ENCODE assay signal across 25 cellular contexts in genomic region chr2:127400533-127400896, GRCh38. TPM values are rescaled to one million over a fixed set of nuclear protein-coding genes. Genes with fewer than 3 reads are reported as not detected.
A peak's percentile ranks its signal among the peaks of the same experiment; 100 is the strongest.
DNase-seq lines count a peak whose midpoint lies in the region; ATAC-seq, FAIRE-seq and TF ChIP-seq lines count a peak whose summit lies in the region.
"Had no signal": no experiment of that assay in that cellular context is flagged by ENCODE, and none has a peak within 500 bp of the region (broad histone marks: within the 10 kb centered on the region; RNA-seq: fewer than 3 reads in every experiment).

No MANE protein-coding gene starts in this region.

- no peak for TF ChIP-seq RAD21 in H1 (IDR thresholded peaks at IDR 0.05 in 1 of 2, conservative IDR thresholded peaks at IDR 0.05 in 1 of 2; ENCODE audit: low read depth in 2 of 2, low read length in 2 of 2)

- peak overlapping the region; percentile 71; the same call in 1 of the 2 replicates for H2AFZ ChIP-seq in H1 (ENCODE audit: low read length)
- H2AFZ ChIP-seq: parathyroid adenoma had no signal

- H3K27me3 Mint-ChIP-seq in MCF 10A (ENCODE audit: insufficient read depth, unreplicated experiment), result no peaks in the 10 kb centered on the region

- CTCF ChIA-PET in MCF 10A (lab: Yijun Ruan, JAX), result interaction anchor here (1.2 to 3.1 kb wide), 3 partner anchors 12 to 19 kb away, joined by 4 to 12 read pairs (median 6); no protein-coding TSS in a partner anchor
- CTCF ChIA-PET in H1 (lab: Charles Lee; ENCODE audit: partially characterized antibody), result interaction anchor here (0.7 to 7.1 kb wide), 6 partner anchors 10 to 79 kb away, joined by 3 to 60 read pairs (median 4); no protein-coding TSS in a partner anchor

- H3K27me3 ChIP-seq in breast epithelium (no peaks in the 10 kb centered on the region), H1 (replicated peaks in 1 of 4; ENCODE audit: control insufficient read depth in 3 of 4, extremely low read depth in 1 of 4, insufficient read depth in 3 of 4, low read length in 3 of 4) (no peaks in the 10 kb centered on the region), muscle layer of duodenum (ENCODE audit: low read depth, low read length) (no peaks in the 10 kb centered on the region), upper lobe of left lung (no peaks in the 10 kb centered on the region)
- H3K27me3 ChIP-seq: BLaER1 treated with 17β-estradiol and CSF1 and Interleukin-3, amounts not matched to agents 10 nM and 100 nM; body of pancreas; testis had no signal

- H3K27ac Mint-ChIP-seq in MCF 10A (ENCODE audit: low read depth, unreplicated experiment), result peak overlapping the region; percentile 70
- H3K27ac Mint-ChIP-seq: activated naive CD4-positive, alpha-beta T cell treated with anti-CD3 and anti-CD28 coated beads, Interleukin-2, amount 50 U/mL, for 72 hours had no signal

- H4K8ac ChIP-seq in H1 (ENCODE audit: extremely low read depth, insufficient read depth, low read length), result no peak overlapping the region

- ATAC-seq in upper lobe of left lung (ENCODE audit: low FRiP score in 2 of 2), result peak in 1 of 2 donors; percentile 57
- ATAC-seq in GM18868 (IDR thresholded peaks at IDR 0.05; ENCODE audit: unreplicated experiment), result no peak
- ATAC-seq: activated naive CD4-positive, alpha-beta T cell treated with anti-CD3 and anti-CD28 coated beads, Interleukin-2, amount 50 U/mL, for 72 hours; body of pancreas had no signal

- no peak overlapping the region; a peak in 1 of 7 replicates for H3K9ac ChIP-seq in H1 (replicated peaks in 1 of 4; ENCODE audit: extremely low read depth in 1 of 4, low read depth in 3 of 4, low read length in 3 of 4)
- H3K9ac ChIP-seq: BLaER1 treated with 17β-estradiol and CSF1 and Interleukin-3, amounts not matched to agents 10 nM and 100 nM; parathyroid adenoma had no signal

- H2AK5ac ChIP-seq in H1 (ENCODE audit: low read depth, low read length), result no peak overlapping the region

- intact Hi-C loops in MCF 10A (cut with micrococcal nuclease), result no loop called here
- intact Hi-C loops in breast epithelium (cut with DNase I; ENCODE audit: low total_unique reads), result no loop called here

- H3K23me2 ChIP-seq in H1 (ENCODE audit: low read depth, low read length), result no peaks in the 10 kb centered on the region

- no peak overlapping the region for H2BK120ac ChIP-seq in H1 (replicated peaks; ENCODE audit: low read depth, low read length)

- H4K20me1 ChIP-seq in H1 (replicated peaks in 1 of 2; ENCODE audit: control insufficient read depth in 1 of 2, insufficient read depth in 2 of 2, low read length in 2 of 2), result no peaks in the 10 kb centered on the region
- H4K20me1 ChIP-seq: BLaER1 treated with 17β-estradiol and CSF1 and Interleukin-3, amounts not matched to agents 10 nM and 100 nM had no signal

- no peak for TF ChIP-seq POLR2A in breast epithelium (IDR thresholded peaks at IDR 0.05)
- no peak for TF ChIP-seq POLR2A in H1 (IDR thresholded peaks at IDR 0.05; ENCODE audit: control extremely low read depth in 1 of 2, low read depth in 2 of 2, low read length in 2 of 2)
- TF ChIP-seq POLR2A in upper lobe of left lung (IDR thresholded peaks at IDR 0.05), result no peak

- H3K18ac ChIP-seq in H1 (ENCODE audit: extremely low read depth, low read length), result no peak overlapping the region

- H3K4me3 ChIP-seq in breast epithelium (no peak overlapping the region), H1 (ENCODE audit: extremely low read depth in 1 of 4, insufficient read depth in 2 of 4, low read depth in 3 of 4, low read length in 4 of 4) (no peak overlapping the region), muscle layer of duodenum (ENCODE audit: low read depth in 1 of 2, low read length in 2 of 2) (peak overlapping the region in 1 of 2 donors; percentile 40), upper lobe of left lung (peak overlapping the region in 2 of 4 donors; percentile 15 to 21)
- H3K4me3 ChIP-seq: BLaER1 treated with 17β-estradiol and CSF1 and Interleukin-3, amounts not matched to agents 10 nM and 100 nM; body of pancreas; left ventricle myocardium inferior had no signal

- H2BK20ac ChIP-seq in H1 (ENCODE audit: low read length), result no peak overlapping the region

- H2BK5ac ChIP-seq in H1 (ENCODE audit: low read depth, low read length), result no peak overlapping the region

- H3K14ac ChIP-seq in H1 (ENCODE audit: insufficient read length), result no peak overlapping the region

- H3K4me3 Mint-ChIP-seq in MCF 10A (ENCODE audit: unreplicated experiment), result no peak overlapping the region

- H3K9me3 Mint-ChIP-seq in MCF 10A (ENCODE audit: unreplicated experiment), result no peaks in the 10 kb centered on the region
- H3K9me3 Mint-ChIP-seq: activated naive CD4-positive, alpha-beta T cell treated with anti-CD3 and anti-CD28 coated beads, Interleukin-2, amount 50 U/mL, for 72 hours had no signal

- no peak overlapping the region for H3K4ac ChIP-seq in H1 (replicated peaks; ENCODE audit: insufficient read length, low read depth, low read length)

- peaks cover 6% of the 10 kb centered on the region for H3K36me3 Mint-ChIP-seq in MCF 10A (ENCODE audit: insufficient read depth, unreplicated experiment)
- H3K36me3 Mint-ChIP-seq: activated naive CD4-positive, alpha-beta T cell treated with anti-CD3 and anti-CD28 coated beads, Interleukin-2, amount 50 U/mL, for 72 hours had no signal

- TF ChIP-seq EP300 in H1 (IDR thresholded peaks at IDR 0.05; ENCODE audit: borderline replicate concordance in 1 of 2, low read depth in 2 of 2, low read length in 2 of 2), result no peak
- TF ChIP-seq EP300 in upper lobe of left lung (IDR thresholded peaks at IDR 0.05), result no peak

- H3K36me3 ChIP-seq in breast epithelium, result no peaks in the 10 kb centered on the region
- H3K36me3 ChIP-seq in H1 (ENCODE audit: control insufficient read depth in 2 of 4, insufficient read depth in 4 of 4, low read length in 3 of 4), result no peaks in the 10 kb centered on the region
- no peaks in the 10 kb centered on the region for H3K36me3 ChIP-seq in muscle layer of duodenum (ENCODE audit: control insufficient read depth in 1 of 2, insufficient read depth in 2 of 2, low read length in 2 of 2)
- H3K36me3 ChIP-seq in upper lobe of left lung, result no peaks in the 10 kb centered on the region
- H3K36me3 ChIP-seq: BLaER1 treated with 17β-estradiol and CSF1 and Interleukin-3, amounts not matched to agents 10 nM and 100 nM; left ventricle myocardium inferior had no signal

- H3K4me2 ChIP-seq in H1 (ENCODE audit: insufficient read depth in 1 of 2, low read depth in 2 of 2, low read length in 2 of 2), result peak overlapping the region in 1 of 2 experiments; percentile 43; a peak in 1 of 4 replicates

- no TSS peak for BruUV-seq in MCF 10A (replicated peaks; lab: Mats Ljungman, UMichigan)

- H4K5ac ChIP-seq in H1 (ENCODE audit: insufficient read length, low read depth, low read length), result no peak overlapping the region

- POLR2A ChIA-PET in MCF 10A (lab: Yijun Ruan, JAX) (interaction anchor here (0.9 to 7.0 kb wide), 4 partner anchors 12 to 79 kb away, joined by 3 to 57 read pairs (median 40); partner anchors contain the start of gene MAP3K2), H1 (lab: Charles Lee; ENCODE audit: partially characterized antibody) (interaction anchor here (0.7 kb wide), 1 partner anchor 9 kb away, joined by 3 read pairs; no protein-coding TSS in a partner anchor)

- DNase-seq in MCF 10A (ENCODE audit: unreplicated experiment) (peak; percentile 45), breast epithelium (ENCODE audit: low spot score in 2 of 2) (no peak), H1 (ENCODE audit: low read depth in 1 of 2, low spot score in 2 of 2) (no peak), upper lobe of left lung (peak in 1 of 2 donors; percentile 42)
- no peak for DNase-seq in activated CD8-positive, alpha-beta memory T cell treated with anti-CD3 and anti-CD28 coated beads for 24 hours
- DNase-seq in stimulated activated CD4-positive, alpha-beta T cell treated with anti-CD3 and anti-CD28 coated beads, Interleukin-4, amount 100 ng/mL, for 24 hours, result no peak
- DNase-seq: 8988T; activated CD4-positive, alpha-beta T cell treated with anti-CD3 and anti-CD28 coated beads, Interleukin-2, amount 50 U/mL, for 48 hours; activated T-cell treated with anti-CD3 and anti-CD28 coated beads, Interleukin-2, amount 50 U/mL, for 1 hour; body of pancreas; erythroblast; left ventricle myocardium inferior; NCI-H1694; NCI-H446 treated with DMSO at 0.1 percent for 48 hours; SHP77 treated with DMSO at 0.1 percent for 48 hours; testis had no signal

- H3K27ac ChIP-seq in breast epithelium, result no peak overlapping the region
- no peak overlapping the region for H3K27ac ChIP-seq in H1 (ENCODE audit: low read depth, low read length)
- peak overlapping the region; percentile 34 for H3K27ac ChIP-seq in muscle layer of duodenum (ENCODE audit: low read length)
- peak overlapping the region in 3 of 4 donors; percentile 11 to 31 (median 30) for H3K27ac ChIP-seq in upper lobe of left lung
- H3K27ac ChIP-seq: BLaER1 treated with 17β-estradiol and CSF1 and Interleukin-3, amounts not matched to agents 10 nM and 100 nM; body of pancreas; left ventricle myocardium inferior; parathyroid adenoma; testis; VCaP had no signal

- H2BK15ac ChIP-seq in H1 (ENCODE audit: low read length), result no peak overlapping the region

- no peak for FAIRE-seq in H1 (lab: Jason Lieb, UNC)
- FAIRE-seq: GM12891 had no signal

- H2BK12ac ChIP-seq in H1 (ENCODE audit: low read depth, low read length), result no peak overlapping the region

- no peaks in the 10 kb centered on the region for H3K79me1 ChIP-seq in H1 (ENCODE audit: low read depth, low read length)

- 89% methylated on average over 9 of the region's 9 CpGs; no CpG with 5 or more reads in 1 of the 2 experiments for WGBS in H1 (ENCODE audit: extremely low coverage in 1 of 2, insufficient coverage in 1 of 2, insufficient read length in 1 of 2, insufficient replicate concordance in 2 of 2, low coverage in 1 of 2, low lambda C conversion rate in 2 of 2, missing lambda C conversion rate in 1 of 2), 2 experiments
- 73 to 80% methylated on average over 5 to 9 of the region's 9 CpGs for WGBS in upper lobe of left lung, 2 donors

- no peaks in the 10 kb centered on the region for H3K9me3 ChIP-seq in breast epithelium
- H3K9me3 ChIP-seq in H1 (ENCODE audit: insufficient read depth in 2 of 2, low read depth in 1 of 2, low read length in 1 of 2), result no peaks in the 10 kb centered on the region
- H3K9me3 ChIP-seq in muscle layer of duodenum (ENCODE audit: control insufficient read depth in 1 of 2, low read length in 2 of 2), result no peaks in the 10 kb centered on the region
- no peaks in the 10 kb centered on the region for H3K9me3 ChIP-seq in upper lobe of left lung
- H3K9me3 ChIP-seq: BLaER1 treated with 17β-estradiol and CSF1 and Interleukin-3, amounts not matched to agents 10 nM and 100 nM; body of pancreas; left ventricle myocardium inferior; testis had no signal

- H3K4me1 ChIP-seq in breast epithelium (no peaks in the 10 kb centered on the region), H1 (replicated peaks in 1 of 4; ENCODE audit: control insufficient read depth in 3 of 4, insufficient read depth in 4 of 4, low read length in 3 of 4) (peaks cover 0 to 4% (median 2%) of the 10 kb centered on the region in 4 experiments; a peak in 2 of 7 replicates), muscle layer of duodenum (ENCODE audit: control insufficient read depth in 1 of 2, insufficient read depth in 2 of 2, low read length in 2 of 2) (peaks cover 9 to 18% of the 10 kb centered on the region in 2 donors), upper lobe of left lung (peaks cover 12 to 39% (median 20%) of the 10 kb centered on the region in 4 donors)
- H3K4me1 ChIP-seq: testis had no signal

- no peak overlapping the region for H3K23ac ChIP-seq in H1 (ENCODE audit: insufficient read length)

- H3K56ac ChIP-seq in H1 (replicated peaks; ENCODE audit: insufficient read length, low read depth, low read length), result no peak overlapping the region

- H3K4me1 Mint-ChIP-seq in MCF 10A (ENCODE audit: insufficient read depth, unreplicated experiment), result peaks cover 48% of the 10 kb centered on the region

- H4K91ac ChIP-seq in H1 (replicated peaks; ENCODE audit: insufficient read length, low read length), result no peak overlapping the region

- TF ChIP-seq CTCF in MCF 10A (IDR thresholded peaks at IDR 0.05; ENCODE audit: unreplicated experiment) (no peak), breast epithelium (IDR thresholded peaks at IDR 0.05) (no peak), H1 (IDR thresholded peaks at IDR 0.05; ENCODE audit: control extremely low read depth in 1 of 3, insufficient read depth in 1 of 3, low read depth in 1 of 3, low read length in 3 of 3) (no peak), upper lobe of left lung (IDR thresholded peaks at IDR 0.05) (no peak)

- no peaks in the 10 kb centered on the region for H3K79me2 ChIP-seq in H1 (ENCODE audit: control insufficient read depth in 1 of 2, insufficient read depth in 2 of 2, low read length in 2 of 2)
- H3K79me2 ChIP-seq: parathyroid adenoma had no signal

RNA-seq across cellular contexts. Expression of gene MAP3K2, which starts 12.7 kb away (rescaled TPM):
- 62.9 and 65.6 TPM in 2 replicates for total RNA-seq in MCF 10A (2022)
- total RNA-seq in breast epithelium, result 10 to 100 TPM; 55.7 to 62.2 (median 58.4) TPM
- total RNA-seq in H1 (2021; fragmentation: NEBNext Ultra II Directional; extraction: Animal tissue kit (Norgen Biotek cat#: 25700)), result 23.2 and 24.2 TPM in 2 replicates
- polyA plus RNA-seq in H1 (2011; rRNA removed), result 2.0 and 2.3 TPM in 2 replicates
- 2.8 TPM for polyA plus RNA-seq in H1 (2011; cell fraction: cytosol; rRNA removed)
- polyA plus RNA-seq in H1 (2011; cell fraction: nucleus; rRNA removed), result 7.5 TPM
- polyA plus RNA-seq in H1 (2012, experiment 1 of 2), result 3.8 to 5.9 TPM (median 5.7 TPM) in 4 replicates
- polyA plus RNA-seq in H1 (2012, experiment 2 of 2), result 0.22 TPM
- 8.0 TPM for polyA plus RNA-seq in H1 (2013, experiment 1 of 2)
- polyA plus RNA-seq in H1 (2013, experiment 2 of 2), result 7.1 TPM
- polyA minus RNA-seq in H1 (2011; rRNA and poly(A)+ RNA removed), result 16.6 and 27.5 TPM in 2 replicates
- 21.1 TPM for polyA minus RNA-seq in H1 (2011; cell fraction: cytosol; rRNA and poly(A)+ RNA removed)
- 31.6 TPM for polyA minus RNA-seq in H1 (2011; cell fraction: nucleus; rRNA and poly(A)+ RNA removed)
- total RNA-seq in upper lobe of left lung, result 10 to 100 TPM; 43.0 to 79.2 (median 66.9) TPM

RNA-seq across cellular contexts. Expression of gene PROC, which starts 17.7 kb away (rescaled TPM):
- total RNA-seq in MCF 10A (2022) (not detected in 2 replicates), breast epithelium (not detected), upper lobe of left lung (under 1 TPM in 4 of 6 donors, not detected in 2; 0.55 to 0.79 (median 0.62) TPM)
- 1.5 and 1.7 TPM in 2 replicates for total RNA-seq in H1 (2021; fragmentation: NEBNext Ultra II Directional; extraction: Animal tissue kit (Norgen Biotek cat#: 25700))
- polyA plus RNA-seq in H1 (2011; rRNA removed), result 1.6 and 2.2 TPM in 2 replicates
- polyA plus RNA-seq in H1 (2011; cell fraction: cytosol; rRNA removed), result 1.5 TPM
- 2.2 TPM for polyA plus RNA-seq in H1 (2011; cell fraction: nucleus; rRNA removed)
- polyA plus RNA-seq in H1 (2012, experiment 1 of 2), result 1.3 to 2.7 TPM (median 2.3 TPM) in 4 replicates
- 1.5 TPM for polyA plus RNA-seq in H1 (2012, experiment 2 of 2)
- 1.7 TPM for polyA plus RNA-seq in H1 (2013, experiment 1 of 2)
- polyA plus RNA-seq in H1 (2013, experiment 2 of 2), result 1.4 TPM
- 0.19 and 0.24 TPM in 2 replicates for polyA minus RNA-seq in H1 (2011; rRNA and poly(A)+ RNA removed)
- polyA minus RNA-seq in H1 (2011; cell fraction: cytosol; rRNA and poly(A)+ RNA removed), result not detected
- not detected for polyA minus RNA-seq in H1 (2011; cell fraction: nucleus; rRNA and poly(A)+ RNA removed)
- total RNA-seq: activated naive CD4-positive, alpha-beta T cell treated with anti-CD3 and anti-CD28 coated beads, Interleukin-2, amount 50 U/mL, for 72 hours; left ventricle myocardium inferior; myocyte; T-helper 1 cell treated with Interleukin-12 subunit alpha and Interleukin-12 subunit beta and Interleukin-4 antibody, amounts not matched to agents 30 ng/mL and 1 ng/mL, for 36 hours had no signal

Comparison
In these comparisons a context has a peak if more than half of its experiments do, and no peak if none do; other contexts are left out.
1. H3K27ac ChIP-seq: peak in muscle layer of duodenum (single experiment) and upper lobe of left lung (3 of 4); none in breast epithelium (0 of 2) and H1 (single experiment).